Comparison of ENCODE assay signal across 9 cellular contexts in the genomic region with DNA sequence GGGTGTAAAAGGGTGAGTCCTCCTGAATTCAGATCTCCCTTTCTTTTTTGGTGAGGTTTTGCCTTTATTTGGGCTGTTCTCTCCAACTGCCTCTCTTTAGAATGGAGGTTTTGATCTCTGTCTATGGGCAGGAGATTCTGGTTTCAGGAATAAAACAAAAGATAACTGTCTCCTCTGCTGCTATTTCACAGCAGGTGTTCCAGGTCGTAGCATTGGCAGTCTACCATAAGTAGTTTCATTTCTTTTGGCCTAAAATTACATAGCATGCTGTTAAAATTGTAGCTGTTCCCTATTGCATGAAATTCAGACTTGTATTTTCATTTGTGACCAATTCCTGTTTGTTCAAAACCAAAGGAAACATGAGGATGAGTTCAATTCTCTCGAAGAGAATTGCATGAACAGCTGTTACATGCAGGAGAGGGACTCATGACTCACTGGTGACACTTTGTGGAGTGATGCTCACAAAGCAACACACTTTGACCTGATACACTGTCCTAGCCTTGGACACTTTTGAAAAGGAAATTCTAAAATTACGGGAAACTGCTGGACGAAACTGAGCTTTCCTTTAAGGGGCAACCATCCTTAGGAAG.
DNase-seq lines count a peak whose midpoint lies in the region; TF ChIP-seq lines count a peak whose summit lies in the region.
"Had no signal": no experiment of that assay in that cellular context is flagged by ENCODE, and none has a peak within 500 bp of the region (broad histone marks: within the 10 kb centered on the region; RNA-seq: fewer than 3 reads in every experiment).

No MANE protein-coding gene starts in this region.

- no peaks in the 10 kb centered on the region for H3K4me1 Mint-ChIP-seq in mesothelial cell of epicardium

- H3K27me3 Mint-ChIP-seq in mesothelial cell of epicardium (ENCODE audit: low read depth), result peaks cover 68% of the 10 kb centered on the region
- H3K27me3 Mint-ChIP-seq: stimulated activated naive CD8-positive, alpha-beta T cell treated with anti-CD3 and anti-CD28 coated beads, Interleukin-15, Interleukin-2, amounts not matched to agents 100 ng/mL and 50 ng/mL, for 24 hours had no signal

- in situ Hi-C loops in SK-MEL-5 (cut with HindIII; ENCODE audit: low pct_unique_long_range_greater_than_20kb, low sequenced_read_pairs), result loop anchor here (25.0 kb wide), 1 partner anchor 197 kb away; no protein-coding TSS in a partner anchor

- H3K36me3 Mint-ChIP-seq in mesothelial cell of epicardium, result no peaks in the 10 kb centered on the region

- peak; percentile 36; the same call in 1 of the 3 replicates for TF ChIP-seq CTCF in GM12872 (IDR thresholded peaks at IDR 0.05; ENCODE audit: insufficient read depth, low read depth, low read length)
- TF ChIP-seq CTCF in foreskin fibroblast (IDR thresholded peaks at IDR 0.05; ENCODE audit: low read depth, low read length), result no peak
- no peak for TF ChIP-seq CTCF in mesothelial cell of epicardium (IDR thresholded peaks at IDR 0.05; ENCODE audit: unreplicated experiment)

- no peaks in the 10 kb centered on the region for H3K9me3 Mint-ChIP-seq in mesothelial cell of epicardium
- H3K9me3 Mint-ChIP-seq: stimulated activated naive CD8-positive, alpha-beta T cell treated with anti-CD3 and anti-CD28 coated beads, Interleukin-15, Interleukin-2, amounts not matched to agents 100 ng/mL and 50 ng/mL, for 24 hours had no signal

- no peak overlapping the region for H3K4me3 ChIP-seq in foreskin fibroblast (ENCODE audit: low read depth in 1 of 2, low read length in 2 of 2)

- H3K4me3 Mint-ChIP-seq in mesothelial cell of epicardium, result no peak overlapping the region
- H3K4me3 Mint-ChIP-seq: stimulated activated naive CD8-positive, alpha-beta T cell treated with anti-CD3 and anti-CD28 coated beads, Interleukin-15, Interleukin-2, amounts not matched to agents 100 ng/mL and 50 ng/mL, for 24 hours had no signal

- H3K27ac Mint-ChIP-seq in mesothelial cell of epicardium, result no peak overlapping the region

- DNase-seq in AML-193 (lab: John Stamatoyannopoulos, UW) (peak; percentile 29 to 42), SK-MEL-5 (ENCODE audit: low read depth, low spot score) (peak; percentile 34), foreskin fibroblast (peak; percentile 1 to 8), cerebellum (ENCODE audit: low spot score) (no peak), mesothelial cell of epicardium (ENCODE audit: low spot score in 2 of 2, unreplicated experiment in 2 of 2) (no peak), NCI-H345 treated with DMSO at 0.1 percent for 48 hours (lab: John Stamatoyannopoulos, UW; ENCODE audit: unreplicated experiment) (no peak), NCI-H774 (lab: John Stamatoyannopoulos, UW) (no peak)

Comparison
In these comparisons a context has a peak if more than half of its experiments do, and no peak if none do; other contexts are left out.
1. DNase-seq: peak in AML-193 (2 of 2), SK-MEL-5 (single experiment) and foreskin fibroblast (2 of 2); none in cerebellum (single experiment), mesothelial cell of epicardium (0 of 2), NCI-H345 treated with DMSO at 0.1 percent for 48 hours (single experiment) and NCI-H774 (single experiment).